11 cellular contexts compared by ENCODE assay signal in the genomic region with DNA sequence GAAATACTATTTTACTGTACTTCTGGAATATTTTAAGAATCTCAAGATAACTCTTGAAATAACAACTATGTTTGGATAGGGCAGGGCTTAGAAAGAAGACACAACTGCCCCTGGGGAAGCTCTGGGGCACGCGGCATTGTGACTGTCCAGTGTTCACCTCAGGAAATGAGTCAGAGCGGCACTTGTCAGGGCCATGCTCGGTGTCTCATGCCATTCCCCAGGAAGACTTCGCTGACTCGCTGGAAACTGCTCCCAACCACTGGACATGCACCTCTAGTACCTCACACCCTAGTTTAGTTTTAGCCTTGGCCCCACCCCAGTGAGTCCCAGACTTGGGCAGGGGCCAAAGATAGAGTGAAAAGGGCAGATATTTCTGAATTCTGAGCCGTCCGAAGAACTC.
DNase-seq lines count a peak whose midpoint lies in the region; ATAC-seq and TF ChIP-seq lines count a peak whose summit lies in the region.
"Had no signal": no experiment of that assay in that cellular context is flagged by ENCODE, and none has a peak within 500 bp of the region (broad histone marks: within the 10 kb centered on the region; RNA-seq: fewer than 3 reads in every experiment).

No MANE protein-coding gene starts in this region.

- no peaks in the 10 kb centered on the region for H3K79me2 ChIP-seq in trophoblast cell (ENCODE audit: control insufficient read depth, insufficient read depth, low read length, poor library complexity)

- no peaks in the 10 kb centered on the region for H3K9me3 ChIP-seq in trophoblast cell (ENCODE audit: insufficient read depth, low read depth, low read length)

- H3K79me1 ChIP-seq in trophoblast cell (ENCODE audit: low read length) = peaks cover 8% of the 10 kb centered on the region

- no peak overlapping the region for H3K14ac ChIP-seq in trophoblast cell (ENCODE audit: low read length)

- H4K8ac ChIP-seq in trophoblast cell (ENCODE audit: low read depth, low read length) = no peak overlapping the region

- no peak overlapping the region for H2AFZ ChIP-seq in trophoblast cell (ENCODE audit: insufficient read depth, low read length, poor library complexity)

- no peak overlapping the region for H3K9ac ChIP-seq in trophoblast cell (ENCODE audit: low read length)

- ATAC-seq in SK-N-SH treated with all-trans-retinoic acid at 6 μM for 48 hours (peak; percentile 68), GM21381 (IDR thresholded peaks at IDR 0.05; ENCODE audit: unreplicated experiment) (no peak), HG03378 (IDR thresholded peaks at IDR 0.05; ENCODE audit: unreplicated experiment) (no peak)

- no peak overlapping the region for H3K18ac ChIP-seq in trophoblast cell (ENCODE audit: low read length)

- H3K4me2 ChIP-seq in trophoblast cell (ENCODE audit: low read length) = no peak overlapping the region

- H4K12ac ChIP-seq in trophoblast cell (ENCODE audit: low read depth, low read length) = no peak overlapping the region

- no peak overlapping the region for H3K4ac ChIP-seq in trophoblast cell (ENCODE audit: low read depth, low read length)

- H4K91ac ChIP-seq in trophoblast cell (ENCODE audit: low read depth, low read length) = no peak overlapping the region

- H2AK5ac ChIP-seq in trophoblast cell (ENCODE audit: low read length) = no peak overlapping the region

- peak overlapping the region; percentile 59 for H3K27ac ChIP-seq in trophoblast cell (ENCODE audit: low read depth, low read length)

- H3K4me1 ChIP-seq in trophoblast cell (ENCODE audit: control insufficient read depth in 1 of 2, insufficient read depth in 2 of 2, low read length in 2 of 2) = peaks cover 12 to 13% of the 10 kb centered on the region in 2 experiments

- no peak overlapping the region for H3K23ac ChIP-seq in trophoblast cell (ENCODE audit: low read length)

- peaks cover 0 to 7% of the 10 kb centered on the region in 2 experiments for H3K36me3 ChIP-seq in trophoblast cell (ENCODE audit: control insufficient read depth in 1 of 2, insufficient read depth in 2 of 2, low read length in 2 of 2)

- no peak overlapping the region for H3K4me3 ChIP-seq in trophoblast cell (ENCODE audit: low read depth, low read length)

- WGBS in trophoblast cell (ENCODE audit: extremely low coverage, insufficient coverage, insufficient read length) = no CpG with 5 or more reads among the region's 8 CpGs

- DNase-seq in H4 (ENCODE audit: low spot score) = peak; percentile 25
- peak; percentile 82 for DNase-seq in glomerular visceral epithelial cell (ENCODE audit: extremely low spot score)
- DNase-seq in trophoblast cell = peak; percentile 61 to 75
- DNase-seq in dedifferentiated amniotic fluid mesenchymal stem cell (ENCODE audit: extremely low spot score) = no peak
- DNase-seq in cerebellar nuclear complex (lab: John Stamatoyannopoulos, UW) = no peak
- DNase-seq: activated effector memory CD4-positive, alpha-beta T cell treated with Interleukin-2 at 50 U/mL for 16 hours; KG1; stimulated activated CD4-positive, alpha-beta T cell treated with anti-CD3 and anti-CD28 coated beads, Interleukin-2, amount 100 ng/mL, for 48 hours had no signal

- no peak overlapping the region for H2BK12ac ChIP-seq in trophoblast cell (ENCODE audit: low read length)

- no peak overlapping the region for H2BK5ac ChIP-seq in trophoblast cell (ENCODE audit: low read depth, low read length, poor library complexity)

- H2BK120ac ChIP-seq in trophoblast cell (ENCODE audit: insufficient read depth, low read length, poor library complexity) = no peak overlapping the region

- H3K27me3 ChIP-seq in trophoblast cell (ENCODE audit: insufficient read depth, low read length) = no peaks in the 10 kb centered on the region

TF ChIP-seq in SK-N-SH treated with all-trans-retinoic acid at 6 μM for 48 hours, 23 proteins besides CTCF, POLR2A, EP300 and RAD21:
- no peak for TF ChIP-seq CSDC2 (CRISPR knock-in tag; IDR thresholded peaks at IDR 0.05)
- TF ChIP-seq ZNF8 (CRISPR knock-in tag; IDR thresholded peaks at IDR 0.05) = no peak
- TF ChIP-seq, protein P1, sequence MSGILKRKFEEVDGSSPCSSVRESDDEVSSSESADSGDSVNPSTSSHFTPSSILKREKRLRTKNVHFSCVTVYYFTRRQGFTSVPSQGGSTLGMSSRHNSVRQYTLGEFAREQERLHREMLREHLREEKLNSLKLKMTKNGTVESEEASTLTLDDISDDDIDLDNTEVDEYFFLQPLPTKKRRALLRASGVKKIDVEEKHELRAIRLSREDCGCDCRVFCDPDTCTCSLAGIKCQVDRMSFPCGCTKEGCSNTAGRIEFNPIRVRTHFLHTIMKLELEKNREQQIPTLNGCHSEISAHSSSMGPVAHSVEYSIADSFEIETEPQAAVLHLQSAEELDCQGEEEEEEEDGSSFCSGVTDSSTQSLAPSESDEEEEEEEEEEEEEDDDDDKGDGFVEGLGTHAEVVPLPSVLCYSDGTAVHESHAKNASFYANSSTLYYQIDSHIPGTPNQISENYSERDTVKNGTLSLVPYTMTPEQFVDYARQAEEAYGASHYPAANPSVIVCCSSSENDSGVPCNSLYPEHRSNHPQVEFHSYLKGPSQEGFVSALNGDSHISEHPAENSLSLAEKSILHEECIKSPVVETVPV (CRISPR knock-in tag; IDR thresholded peaks at IDR 0.05) = no peak
- no peak for TF ChIP-seq ISL1 (CRISPR knock-in tag; IDR thresholded peaks at IDR 0.05)
- TF ChIP-seq SNAI2 (CRISPR knock-in tag; IDR thresholded peaks at IDR 0.05) = no peak
- no peak for TF ChIP-seq ESRRG (CRISPR knock-in tag; IDR thresholded peaks at IDR 0.05)
- no peak for TF ChIP-seq ARNTL (CRISPR knock-in tag; IDR thresholded peaks at IDR 0.05; ENCODE audit: borderline replicate concordance, low read depth)
- no peak for TF ChIP-seq PATZ1 (CRISPR knock-in tag; IDR thresholded peaks at IDR 0.05; ENCODE audit: borderline replicate concordance)
- TF ChIP-seq TOX (CRISPR knock-in tag; IDR thresholded peaks at IDR 0.05; ENCODE audit: borderline replicate concordance) = no peak
- TF ChIP-seq, protein P2, sequence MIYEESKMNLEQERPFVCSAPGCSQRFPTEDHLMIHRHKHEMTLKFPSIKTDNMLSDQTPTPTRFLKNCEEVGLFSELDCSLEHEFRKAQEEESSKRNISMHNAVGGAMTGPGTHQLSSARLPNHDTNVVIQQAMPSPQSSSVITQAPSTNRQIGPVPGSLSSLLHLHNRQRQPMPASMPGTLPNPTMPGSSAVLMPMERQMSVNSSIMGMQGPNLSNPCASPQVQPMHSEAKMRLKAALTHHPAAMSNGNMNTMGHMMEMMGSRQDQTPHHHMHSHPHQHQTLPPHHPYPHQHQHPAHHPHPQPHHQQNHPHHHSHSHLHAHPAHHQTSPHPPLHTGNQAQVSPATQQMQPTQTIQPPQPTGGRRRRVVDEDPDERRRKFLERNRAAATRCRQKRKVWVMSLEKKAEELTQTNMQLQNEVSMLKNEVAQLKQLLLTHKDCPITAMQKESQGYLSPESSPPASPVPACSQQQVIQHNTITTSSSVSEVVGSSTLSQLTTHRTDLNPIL (CRISPR knock-in tag; IDR thresholded peaks at IDR 0.05; ENCODE audit: low read depth) = no peak
- no peak for TF ChIP-seq ZNF70 (CRISPR knock-in tag; IDR thresholded peaks at IDR 0.05)
- no peak for TF ChIP-seq ZFP3 (CRISPR knock-in tag; IDR thresholded peaks at IDR 0.05)
- no peak for TF ChIP-seq GLIS3 (CRISPR knock-in tag; IDR thresholded peaks at IDR 0.05)
- no peak for TF ChIP-seq OSR1 (CRISPR knock-in tag; IDR thresholded peaks at IDR 0.05)
- TF ChIP-seq ZNF565 (CRISPR knock-in tag; conservative IDR thresholded peaks at IDR 0.05; ENCODE audit: low read depth) = no peak
- TF ChIP-seq ZFP30 (CRISPR knock-in tag; IDR thresholded peaks at IDR 0.05) = no peak
- TF ChIP-seq PPARA (CRISPR knock-in tag; IDR thresholded peaks at IDR 0.05; ENCODE audit: borderline replicate concordance) = no peak
- TF ChIP-seq RARB (CRISPR knock-in tag; IDR thresholded peaks at IDR 0.05) = no peak
- no peak for TF ChIP-seq BACH2 (CRISPR knock-in tag; IDR thresholded peaks at IDR 0.05; ENCODE audit: borderline replicate concordance)
- TF ChIP-seq ZC3H10 (CRISPR knock-in tag; IDR thresholded peaks at IDR 0.05) = no peak

Comparison
In these comparisons a context has a peak if more than half of its experiments do, and no peak if none do; other contexts are left out.
1. DNase-seq: peak in H4 (single experiment), glomerular visceral epithelial cell (single experiment) and trophoblast cell (2 of 2); none in dedifferentiated amniotic fluid mesenchymal stem cell (single experiment) and cerebellar nuclear complex (0 of 2).